Comparison of ENCODE assay signal across 8 cellular contexts in the genomic region with DNA sequence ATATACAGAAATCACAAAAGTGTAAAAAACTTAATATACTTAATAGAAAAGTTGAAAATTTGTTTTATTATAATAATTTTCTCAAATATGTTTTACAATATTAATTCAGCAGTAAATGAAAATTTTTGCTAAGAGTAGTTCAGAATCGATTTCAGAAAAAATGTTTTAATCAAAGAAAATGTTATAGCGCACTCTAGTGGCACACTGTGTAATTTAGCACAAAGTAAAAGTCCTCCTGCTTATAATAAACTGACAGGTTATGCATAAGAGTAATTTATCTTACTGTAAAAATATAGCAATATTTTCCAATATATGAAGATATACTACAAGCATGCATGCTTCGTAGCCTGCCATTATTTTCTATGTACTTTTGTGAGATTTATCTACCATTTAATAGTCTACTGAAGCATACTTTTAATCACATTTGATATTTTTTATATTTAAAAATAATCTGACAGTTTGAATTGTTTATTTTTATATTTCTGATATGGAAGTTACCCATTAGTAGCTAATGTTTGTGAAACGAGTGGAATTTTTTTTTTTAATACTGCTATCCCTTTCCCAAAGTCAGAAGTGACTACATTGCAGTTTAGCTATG.
A peak's percentile ranks its signal among the peaks of the same experiment; 100 is the strongest.
DNase-seq lines count a peak whose midpoint lies in the region; ATAC-seq and TF ChIP-seq lines count a peak whose summit lies in the region.

No MANE protein-coding gene starts in this region.

- peak; percentile 44 for TF ChIP-seq CTCF in epithelial cell of proximal tubule (conservative IDR thresholded peaks at IDR 0.05; ENCODE audit: low read depth, low read length)

- DNase-seq in SKM-1 treated with dmso at 0.1 percent for 144 hours (lab: John Stamatoyannopoulos, UW; ENCODE audit: unreplicated experiment) (peak; percentile 1), SKM-1 (lab: John Stamatoyannopoulos, UW; ENCODE audit: unreplicated experiment) (no peak), NCI-H2081 treated with DMSO at 0.1 percent for 48 hours (lab: John Stamatoyannopoulos, UW) (peak; percentile 14), epithelial cell of proximal tubule (ENCODE audit: low read depth) (no peak), superior temporal gyrus (ENCODE audit: extremely low spot score) (peak; percentile 79)

- no peak overlapping the region for H3K4me3 ChIP-seq in epithelial cell of proximal tubule (ENCODE audit: low read depth, low read length)

- no peak for ATAC-seq in GM19452 (IDR thresholded peaks at IDR 0.05; ENCODE audit: unreplicated experiment)
- no peak for ATAC-seq in HG02759 (IDR thresholded peaks at IDR 0.05; ENCODE audit: unreplicated experiment)
- ATAC-seq in HG02840 (IDR thresholded peaks at IDR 0.05; ENCODE audit: low FRiP score, unreplicated experiment) = no peak

Comparison
In these comparisons a context has a peak if more than half of its experiments do, and no peak if none do; other contexts are left out.
1. DNase-seq: peak in SKM-1 treated with dmso at 0.1 percent for 144 hours (single experiment), NCI-H2081 treated with DMSO at 0.1 percent for 48 hours (single experiment) and superior temporal gyrus (single experiment); none in SKM-1 (single experiment) and epithelial cell of proximal tubule (single experiment).